Comparison of ENCODE assay signal across 10 cellular contexts in genomic region chr6:25882066-25882496, GRCh38. TPM values are rescaled to one million over a fixed set of nuclear protein-coding genes. Genes with fewer than 3 reads are reported as not detected.
A peak's percentile ranks its signal among the peaks of the same experiment; 100 is the strongest.
DNase-seq lines count a peak whose midpoint lies in the region; ATAC-seq and TF ChIP-seq lines count a peak whose summit lies in the region.
"Had no signal": no experiment of that assay in that cellular context is flagged by ENCODE, and none has a peak within 500 bp of the region (broad histone marks: within the 10 kb centered on the region; RNA-seq: fewer than 3 reads in every experiment).

No MANE protein-coding gene starts in this region.

- no peaks in the 10 kb centered on the region for H3K9me3 ChIP-seq in CD4-positive, alpha-beta memory T cell (ENCODE audit: control insufficient read depth in 1 of 2, low read length in 2 of 2)
- no peaks in the 10 kb centered on the region for H3K9me3 ChIP-seq in sigmoid colon

- no peak for TF ChIP-seq CTCF in sigmoid colon (IDR thresholded peaks at IDR 0.05)

- peak in 3 of 5 donors; percentile 45 to 73 (median 63) for DNase-seq in CD4-positive, alpha-beta memory T cell
- DNase-seq in T-helper 9 cell (peak; percentile 36), NCI-H1105 treated with DMSO at 0.1 percent for 48 hours (lab: John Stamatoyannopoulos, UW) (no peak), DMS53 treated with DMSO at 0.1 percent for 48 hours (lab: John Stamatoyannopoulos, UW; ENCODE audit: unreplicated experiment) (no peak), sigmoid colon (no peak), NCI-H774 (lab: John Stamatoyannopoulos, UW) (no peak)
- peak; percentile 61 for DNase-seq in central memory CD4-positive, alpha-beta T cell
- peak; percentile 62 for DNase-seq in natural killer cell treated with Interleukin-12 subunit alpha and Interleukin-12 subunit beta and Interleukin-15 and Interleukin-18, amount 100 ng/mL, for 72 hours (ENCODE audit: low spot score)
- DNase-seq: COR-L47 had no signal

- TF ChIP-seq POLR2A in sigmoid colon (IDR thresholded peaks at IDR 0.05), result no peak

- POLR2A ChIA-PET in CD4-positive, alpha-beta memory T cell (lab: Charles Lee; ENCODE audit: partially characterized antibody), result interaction anchor here (0.7 to 1.5 kb wide), 11 partner anchors 9 to 164 kb away, joined by 3 to 14 read pairs (median 4); partner anchors contain the start of gene TRIM38

- intact Hi-C loops in CD4-positive, alpha-beta memory T cell (cut with micrococcal nuclease), result loop anchor here (1.0 to 5.0 kb wide), 2 partner anchors 94 to 110 kb away; no protein-coding TSS in a partner anchor
- intact Hi-C loops in sigmoid colon (cut with DNase I), result no loop called here

- peaks cover 0 to 2% of the 10 kb centered on the region in 2 donors for H3K27me3 Mint-ChIP-seq in CD4-positive, alpha-beta memory T cell
- H3K27me3 Mint-ChIP-seq in natural killer cell treated with Interleukin-12 subunit alpha and Interleukin-12 subunit beta and Interleukin-15 and Interleukin-18, amount 100 ng/mL, for 72 hours, result no peaks in the 10 kb centered on the region

- CTCF ChIA-PET in CD4-positive, alpha-beta memory T cell (lab: Charles Lee; ENCODE audit: partially characterized antibody), result interaction anchor here (0.6 to 5.6 kb wide), 32 partner anchors 9 to 182 kb away, joined by 3 to 84 read pairs (median 4); partner anchors contain the start of gene SLC17A3

- H3K4me1 Mint-ChIP-seq in CD4-positive, alpha-beta memory T cell, result peaks cover under 1 to 8% (median 4%) of the 10 kb centered on the region in 4 donors
- H3K4me1 Mint-ChIP-seq in natural killer cell treated with Interleukin-12 subunit alpha and Interleukin-12 subunit beta and Interleukin-15 and Interleukin-18, amount 100 ng/mL, for 72 hours (ENCODE audit: low read depth in 2 of 2), result peaks cover 8 to 10% of the 10 kb centered on the region in 2 donors

- H3K27ac ChIP-seq in CD4-positive, alpha-beta memory T cell (ENCODE audit: low read depth, low read length), result peak overlapping the region; percentile 31
- H3K27ac ChIP-seq in sigmoid colon, result no peak overlapping the region
- H3K27ac ChIP-seq: HL-60 had no signal

- peaks cover 0 to 3% (median 0%) of the 10 kb centered on the region in 8 donors for H3K9me3 Mint-ChIP-seq in CD4-positive, alpha-beta memory T cell
- H3K9me3 Mint-ChIP-seq in natural killer cell treated with Interleukin-12 subunit alpha and Interleukin-12 subunit beta and Interleukin-15 and Interleukin-18, amount 100 ng/mL, for 72 hours, result no peaks in the 10 kb centered on the region

- TF ChIP-seq EP300 in sigmoid colon (IDR thresholded peaks at IDR 0.05), result no peak

- H3K4me3 ChIP-seq in CD4-positive, alpha-beta memory T cell (ENCODE audit: low read length in 2 of 2), result peak overlapping the region in 1 of 2 donors; percentile 44
- no peak overlapping the region for H3K4me3 ChIP-seq in sigmoid colon

- H3K27me3 ChIP-seq in CD4-positive, alpha-beta memory T cell (ENCODE audit: insufficient read depth, low read length), result no peaks in the 10 kb centered on the region
- H3K27me3 ChIP-seq in sigmoid colon, result peaks cover 0 to 3% (median 0%) of the 10 kb centered on the region in 3 donors

- H3K27ac Mint-ChIP-seq in CD4-positive, alpha-beta memory T cell, result peak overlapping the region in 5 of 7 donors; percentile 63 to 97 (median 91)
- peak overlapping the region; percentile 16 to 53 for H3K27ac Mint-ChIP-seq in natural killer cell treated with Interleukin-12 subunit alpha and Interleukin-12 subunit beta and Interleukin-15 and Interleukin-18, amount 100 ng/mL, for 72 hours

- H3K4me1 ChIP-seq in CD4-positive, alpha-beta memory T cell (ENCODE audit: insufficient read depth, low read length), result no peaks in the 10 kb centered on the region
- H3K4me1 ChIP-seq in sigmoid colon, result peaks cover 0 to 5% (median 0%) of the 10 kb centered on the region in 4 donors

- H3K36me3 Mint-ChIP-seq in CD4-positive, alpha-beta memory T cell, result no peaks in the 10 kb centered on the region
- H3K36me3 Mint-ChIP-seq in natural killer cell treated with Interleukin-12 subunit alpha and Interleukin-12 subunit beta and Interleukin-15 and Interleukin-18, amount 100 ng/mL, for 72 hours, result no peaks in the 10 kb centered on the region

- no peaks in the 10 kb centered on the region for H3K36me3 ChIP-seq in CD4-positive, alpha-beta memory T cell (ENCODE audit: insufficient read depth, low read length)
- no peaks in the 10 kb centered on the region for H3K36me3 ChIP-seq in sigmoid colon

- ATAC-seq in natural killer cell treated with Interleukin-12 subunit alpha and Interleukin-12 subunit beta and Interleukin-15 and Interleukin-18, amount 100 ng/mL, for 72 hours, result peak; percentile 78 to 87

- H3K4me3 Mint-ChIP-seq in CD4-positive, alpha-beta memory T cell, result peak overlapping the region in 5 of 8 donors; percentile 86 to 94 (median 90)
- H3K4me3 Mint-ChIP-seq in natural killer cell treated with Interleukin-12 subunit alpha and Interleukin-12 subunit beta and Interleukin-15 and Interleukin-18, amount 100 ng/mL, for 72 hours, result peak overlapping the region; percentile 79

- WGBS in sigmoid colon, 2 donors, result 48 to 81% methylated on average over 28 of the region's 28 CpGs

RNA-seq across cellular contexts. Expression of gene SLC17A3, which starts 8.0 kb away (rescaled TPM):
- under 1 TPM; 0.81 to 1.00 TPM for total RNA-seq in CD4-positive, alpha-beta memory T cell
- under 1 TPM in 1 of 2 donors, not detected in 1; 0.75 TPM for polyA plus RNA-seq in CD4-positive, alpha-beta memory T cell
- not detected for total RNA-seq in natural killer cell treated with Interleukin-12 subunit alpha and Interleukin-12 subunit beta and Interleukin-15 and Interleukin-18, amount 100 ng/mL, for 72 hours
- not detected for total RNA-seq in sigmoid colon
- not detected for polyA plus RNA-seq in sigmoid colon

RNA-seq across cellular contexts. Expression of gene SLC17A2, which starts 48.4 kb away (rescaled TPM):
- not detected for total RNA-seq in CD4-positive, alpha-beta memory T cell
- not detected for polyA plus RNA-seq in CD4-positive, alpha-beta memory T cell
- total RNA-seq in natural killer cell treated with Interleukin-12 subunit alpha and Interleukin-12 subunit beta and Interleukin-15 and Interleukin-18, amount 100 ng/mL, for 72 hours, result not detected
- total RNA-seq in sigmoid colon, result not detected
- not detected for polyA plus RNA-seq in sigmoid colon

RNA-seq across cellular contexts. Expression of gene SLC17A1, which starts 50.2 kb away (rescaled TPM):
- under 1 TPM in 1 of 2 experiments, not detected in 1; 0.19 TPM for total RNA-seq in CD4-positive, alpha-beta memory T cell
- polyA plus RNA-seq in CD4-positive, alpha-beta memory T cell, result not detected
- total RNA-seq in natural killer cell treated with Interleukin-12 subunit alpha and Interleukin-12 subunit beta and Interleukin-15 and Interleukin-18, amount 100 ng/mL, for 72 hours, result not detected
- total RNA-seq in sigmoid colon, result not detected
- polyA plus RNA-seq in sigmoid colon, result under 1 TPM in 1 of 3 donors, not detected in 2; 0.04 TPM

Comparison
In these comparisons a context has a peak if more than half of its experiments do, and no peak if none do; other contexts are left out.
1. DNase-seq: peak in CD4-positive, alpha-beta memory T cell (3 of 5), T-helper 9 cell (single experiment), central memory CD4-positive, alpha-beta T cell (single experiment) and natural killer cell treated with Interleukin-12 subunit alpha and Interleukin-12 subunit beta and Interleukin-15 and Interleukin-18, amount 100 ng/mL, for 72 hours (single experiment); none in NCI-H1105 treated with DMSO at 0.1 percent for 48 hours (single experiment), DMS53 treated with DMSO at 0.1 percent for 48 hours (single experiment), sigmoid colon (single experiment) and NCI-H774 (single experiment).